Comparison of ENCODE assay signal across 9 cellular contexts in genomic region chr19:36837525-36837901, GRCh38. TPM values are rescaled to one million over a fixed set of nuclear protein-coding genes. Genes with fewer than 3 reads are reported as not detected.
DNase-seq lines count a peak whose midpoint lies in the region; TF ChIP-seq lines count a peak whose summit lies in the region.
"Had no signal": no experiment of that assay in that cellular context is flagged by ENCODE, and none has a peak within 500 bp of the region (broad histone marks: within the 10 kb centered on the region; RNA-seq: fewer than 3 reads in every experiment).

No MANE protein-coding gene starts in this region.

- peaks cover 24% of the 10 kb centered on the region for H3K36me3 ChIP-seq in SJCRH30
- H3K36me3 ChIP-seq in hepatocyte (replicated peaks; ENCODE audit: insufficient read depth, low read depth), result peaks cover 13% of the 10 kb centered on the region

- H3K27ac ChIP-seq in SJCRH30 (peak overlapping the region; percentile 89), hepatocyte (peak overlapping the region; percentile 97)

- H3K4me1 Mint-ChIP-seq in activated naive CD4-positive, alpha-beta T cell treated with anti-CD3 and anti-CD28 coated beads for 36 hours (ENCODE audit: low read depth), result peaks cover 7% of the 10 kb centered on the region
- H3K4me1 Mint-ChIP-seq in osteocyte (ENCODE audit: unreplicated experiment), result no peaks in the 10 kb centered on the region

- H3K9me3 ChIP-seq in SJCRH30 (replicated peaks), result peaks cover 11% of the 10 kb centered on the region
- H3K9me3 ChIP-seq in hepatocyte (ENCODE audit: low read depth), result peaks cover 30% of the 10 kb centered on the region

- H3K27me3 Mint-ChIP-seq in activated naive CD4-positive, alpha-beta T cell treated with anti-CD3 and anti-CD28 coated beads for 36 hours (ENCODE audit: low read depth), result no peaks in the 10 kb centered on the region
- no peaks in the 10 kb centered on the region for H3K27me3 Mint-ChIP-seq in osteocyte (ENCODE audit: unreplicated experiment)
- H3K27me3 Mint-ChIP-seq: memory B cell had no signal

- H2AFZ ChIP-seq in hepatocyte, result peak overlapping the region; percentile 98

- H3K27me3 ChIP-seq in SJCRH30 (no peaks in the 10 kb centered on the region), hepatocyte (no peaks in the 10 kb centered on the region)

- H3K9me3 Mint-ChIP-seq in activated naive CD4-positive, alpha-beta T cell treated with anti-CD3 and anti-CD28 coated beads for 36 hours, result peaks cover 45% of the 10 kb centered on the region
- H3K9me3 Mint-ChIP-seq in osteocyte (ENCODE audit: unreplicated experiment), result peaks cover 29% of the 10 kb centered on the region

- 0 out of 2 replicates have a peak, but pooled peaks cover 3% of the 10 kb centered on the region for H3K4me1 ChIP-seq in SJCRH30
- peaks cover 14% of the 10 kb centered on the region for H3K4me1 ChIP-seq in hepatocyte (ENCODE audit: insufficient read depth)

- no peak for TF ChIP-seq CTCF in GM12875 (IDR thresholded peaks at IDR 0.05; ENCODE audit: borderline replicate concordance, insufficient read depth, low read depth, low read length)
- peak; percentile 9 for TF ChIP-seq CTCF in hepatocyte (IDR thresholded peaks at IDR 0.05; ENCODE audit: poor library complexity)
- no peak for TF ChIP-seq CTCF in osteocyte (IDR thresholded peaks at IDR 0.05)

- H3K9me2 ChIP-seq in hepatocyte (replicated peaks; ENCODE audit: insufficient read depth), result no peaks in the 10 kb centered on the region

- no peak overlapping the region for H3K4me3 Mint-ChIP-seq in activated naive CD4-positive, alpha-beta T cell treated with anti-CD3 and anti-CD28 coated beads for 36 hours
- no peak overlapping the region for H3K4me3 Mint-ChIP-seq in osteocyte (ENCODE audit: unreplicated experiment)
- H3K4me3 Mint-ChIP-seq: memory B cell had no signal

- WGBS in hepatocyte (ENCODE audit: low lambda C conversion rate, missing lambda C conversion rate), result 42% methylated on average over 6 of the region's 6 CpGs

- peaks cover 67% of the 10 kb centered on the region for H3K79me2 ChIP-seq in hepatocyte

- no peaks in the 10 kb centered on the region for H4K20me1 ChIP-seq in hepatocyte (ENCODE audit: insufficient read depth, poor library complexity, severe bottlenecking)

- no peak overlapping the region for H3K27ac Mint-ChIP-seq in activated naive CD4-positive, alpha-beta T cell treated with anti-CD3 and anti-CD28 coated beads for 36 hours
- H3K27ac Mint-ChIP-seq in osteocyte (ENCODE audit: unreplicated experiment), result no peak overlapping the region
- H3K27ac Mint-ChIP-seq: memory B cell had no signal

- DNase-seq in SJCRH30 (no peak), hepatocyte (ENCODE audit: low spot score) (peak; percentile 35), skeletal muscle cell (ENCODE audit: low read depth) (no peak), SW480 (ENCODE audit: low spot score) (no peak), osteocyte (ENCODE audit: extremely low spot score, unreplicated experiment) (no peak)
- no peak for DNase-seq in activated naive CD4-positive, alpha-beta T cell treated with anti-CD3 and anti-CD28 coated beads, Interleukin-2, amount 50 U/mL, for 16 hours
- DNase-seq in activated naive CD4-positive, alpha-beta T cell treated with anti-CD3 and anti-CD28 coated beads for 36 hours, result no peak

- intact Hi-C loops in activated naive CD4-positive, alpha-beta T cell treated with anti-CD3 and anti-CD28 coated beads for 36 hours (cut with micrococcal nuclease), result loop anchor here (5.0 to 10.0 kb wide), 2 partner anchors 240 to 263 kb away; partner anchors contain the start of genes ZNF420 and ZNF529

- peaks cover 55% of the 10 kb centered on the region for H3K36me3 Mint-ChIP-seq in activated naive CD4-positive, alpha-beta T cell treated with anti-CD3 and anti-CD28 coated beads for 36 hours (ENCODE audit: low read depth)
- H3K36me3 Mint-ChIP-seq in osteocyte (ENCODE audit: unreplicated experiment), result peaks cover 44% of the 10 kb centered on the region

- H3K4me3 ChIP-seq in GM12875 (ENCODE audit: low read depth, low read length), result peak overlapping the region; percentile 60
- H3K4me3 ChIP-seq in SJCRH30, result peak overlapping the region; percentile 92
- peak overlapping the region; percentile 70 for H3K4me3 ChIP-seq in hepatocyte
- H3K4me3 ChIP-seq in skeletal muscle cell (ENCODE audit: low read depth, low read length), result peak overlapping the region; percentile 74

- CTCF ChIA-PET in activated naive CD4-positive, alpha-beta T cell treated with anti-CD3 and anti-CD28 coated beads for 36 hours (lab: Charles Lee), result no interaction called here

- peak overlapping the region; percentile 89 for H3K4me2 ChIP-seq in hepatocyte

RNA-seq across cellular contexts. Expression of gene ZNF790, which starts 0.7 kb away (rescaled TPM):
- 6.0 and 6.3 TPM in 2 replicates for total RNA-seq in SJCRH30 (2014; rRNA removed; shearing (Covaris generic))
- total RNA-seq in hepatocyte (8.7 and 13.8 TPM in 2 replicates), osteocyte (10.1 and 10.3 TPM in 2 replicates)
- 2.4 and 4.0 TPM in 2 replicates for polyA plus RNA-seq in hepatocyte
- 1 to 10 TPM; 4.9 to 5.2 TPM for total RNA-seq in activated naive CD4-positive, alpha-beta T cell treated with anti-CD3 and anti-CD28 coated beads for 36 hours

RNA-seq across cellular contexts. Expression of gene ZNF345, which starts 13.2 kb away (rescaled TPM):
- total RNA-seq in SJCRH30 (2014; rRNA removed; shearing (Covaris generic)), result 7.2 and 8.1 TPM in 2 replicates
- total RNA-seq in hepatocyte, result 4.8 and 7.9 TPM in 2 replicates
- polyA plus RNA-seq in hepatocyte, result 5.8 and 6.0 TPM in 2 replicates
- total RNA-seq in activated naive CD4-positive, alpha-beta T cell treated with anti-CD3 and anti-CD28 coated beads for 36 hours, result 1 to 10 TPM; 3.0 to 3.6 TPM
- 10.0 and 11.6 TPM in 2 replicates for total RNA-seq in osteocyte
